ENCODE assay signal across 8 cellular contexts in the genomic region with DNA sequence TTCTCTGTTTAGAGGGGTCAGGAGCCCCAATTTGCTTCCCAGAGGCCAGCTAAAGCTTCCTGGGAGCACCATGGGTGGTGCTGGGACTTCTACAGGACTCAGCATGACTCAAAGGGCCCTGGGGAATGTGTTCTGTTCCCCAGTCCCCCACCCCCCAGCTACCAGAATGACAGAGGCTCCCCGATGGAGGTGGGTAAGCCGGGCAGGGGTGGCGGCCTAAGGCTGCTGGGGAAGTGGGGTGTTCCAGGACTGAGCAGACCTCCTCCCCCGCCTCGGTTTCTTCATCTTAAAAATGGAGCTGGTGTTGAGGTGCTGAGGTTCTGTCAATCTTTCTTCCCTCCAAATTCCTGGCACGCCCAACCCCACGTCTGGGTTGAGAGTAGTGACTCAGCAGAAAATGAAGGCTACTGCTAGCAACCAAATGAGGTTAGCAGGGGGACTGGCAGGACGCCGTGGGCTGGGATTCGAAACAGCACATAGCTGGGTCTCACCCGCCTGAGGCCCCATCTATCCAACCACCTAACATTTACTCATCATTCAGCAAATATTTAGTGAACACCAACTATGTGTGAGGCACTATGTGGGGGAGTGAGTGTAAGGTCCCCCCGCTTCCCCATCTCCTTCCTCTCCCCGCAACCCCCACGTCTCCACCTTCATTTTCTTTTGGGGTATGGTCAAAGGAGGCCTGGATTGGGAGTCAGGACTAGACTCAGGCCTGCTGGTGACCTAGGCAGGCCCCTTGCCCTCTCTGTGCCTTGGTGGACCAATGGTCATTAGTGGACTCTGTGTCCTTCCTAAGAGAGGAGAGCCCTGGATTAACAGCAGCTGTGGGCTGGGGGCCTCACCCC. TPM values are rescaled to one million over a fixed set of nuclear protein-coding genes. Genes with fewer than 3 reads are reported as not detected.
DNase-seq lines count a peak whose midpoint lies in the region; ATAC-seq lines count a peak whose summit lies in the region.

No MANE protein-coding gene starts in this region.

- peak overlapping the region; percentile 53 for H3K27ac Mint-ChIP-seq in activated T-helper 2 cell treated with anti-CD3 and anti-CD28 coated beads, Interferon-gamma antibody, Interleukin-2, Interleukin-4, amounts not matched to agents 10 μg/mL and 5 μg/mL and 100 μg/mL, durations not matched to agents 14 hours and 24 hours and 36 hours

- peaks cover 22% of the 10 kb centered on the region for H3K27me3 Mint-ChIP-seq in activated T-helper 2 cell treated with anti-CD3 and anti-CD28 coated beads, Interferon-gamma antibody, Interleukin-2, Interleukin-4, amounts not matched to agents 10 μg/mL and 5 μg/mL and 100 μg/mL, durations not matched to agents 14 hours and 24 hours and 36 hours (ENCODE audit: low read depth)

- H3K36me3 Mint-ChIP-seq in activated T-helper 2 cell treated with anti-CD3 and anti-CD28 coated beads, Interferon-gamma antibody, Interleukin-2, Interleukin-4, amounts not matched to agents 10 μg/mL and 5 μg/mL and 100 μg/mL, durations not matched to agents 14 hours and 24 hours and 36 hours (ENCODE audit: low read depth) = peaks cover 6% of the 10 kb centered on the region

- H3K4me3 ChIP-seq in skin epidermis = no peak overlapping the region

- peaks cover 22% of the 10 kb centered on the region for H3K4me1 Mint-ChIP-seq in activated T-helper 2 cell treated with anti-CD3 and anti-CD28 coated beads, Interferon-gamma antibody, Interleukin-2, Interleukin-4, amounts not matched to agents 10 μg/mL and 5 μg/mL and 100 μg/mL, durations not matched to agents 14 hours and 24 hours and 36 hours (ENCODE audit: low read depth)

- H3K9me3 Mint-ChIP-seq in activated T-helper 2 cell treated with anti-CD3 and anti-CD28 coated beads, Interferon-gamma antibody, Interleukin-2, Interleukin-4, amounts not matched to agents 10 μg/mL and 5 μg/mL and 100 μg/mL, durations not matched to agents 14 hours and 24 hours and 36 hours = peaks cover 7% of the 10 kb centered on the region

- intact Hi-C loops in activated T-helper 2 cell treated with anti-CD3 and anti-CD28 coated beads, Interferon-gamma antibody, Interleukin-2, Interleukin-4, amounts not matched to agents 10 μg/mL and 5 μg/mL and 100 μg/mL, durations not matched to agents 14 hours and 24 hours and 36 hours (cut with micrococcal nuclease) = no loop called here
- intact Hi-C loops in left ventricle myocardium superior (cut with micrococcal nuclease) = no loop called here

- peak overlapping the region in 18 of 21 experiments; percentile 9 to 88 (median 69) for H3K27ac ChIP-seq in skin epidermis

- DNase-seq in stimulated activated naive CD4-positive, alpha-beta T cell treated with Interleukin-2 at 50 U/mL for 16 hours (lab: John Stamatoyannopoulos, UW) = peak; percentile 12
- DNase-seq in stimulated activated naive CD4-positive, alpha-beta T cell (lab: John Stamatoyannopoulos, UW) = no peak
- no peak for DNase-seq in activated T-helper 2 cell treated with anti-CD3 and anti-CD28 coated beads, Interferon-gamma antibody, Interleukin-2, Interleukin-4, amounts not matched to agents 10 μg/mL and 5 μg/mL and 100 μg/mL, durations not matched to agents 14 hours and 24 hours and 36 hours (ENCODE audit: low spot score)
- DNase-seq in left ventricle myocardium superior (peak; percentile 73), COR-L47 (lab: John Stamatoyannopoulos, UW) (no peak), NCI-H526 treated with DMSO at 0.1 percent for 48 hours (lab: John Stamatoyannopoulos, UW) (no peak)
- no peak for DNase-seq in activated CD4-positive, alpha-beta T cell treated with anti-CD3 and anti-CD28 coated beads, Interleukin-2, amount 50 U/mL, for 1 hour

- ATAC-seq in left ventricle myocardium superior = peak; percentile 39

- no peak overlapping the region for H3K4me3 Mint-ChIP-seq in activated T-helper 2 cell treated with anti-CD3 and anti-CD28 coated beads, Interferon-gamma antibody, Interleukin-2, Interleukin-4, amounts not matched to agents 10 μg/mL and 5 μg/mL and 100 μg/mL, durations not matched to agents 14 hours and 24 hours and 36 hours (ENCODE audit: low read depth)

RNA-seq across cellular contexts. Expression of a gene that starts 50.2 kb away (rescaled TPM):
- total RNA-seq in activated T-helper 2 cell treated with anti-CD3 and anti-CD28 coated beads, Interferon-gamma antibody, Interleukin-2, Interleukin-4, amounts not matched to agents 10 μg/mL and 5 μg/mL and 100 μg/mL, durations not matched to agents 14 hours and 24 hours and 36 hours = not detected in 2 replicates
- not detected for total RNA-seq in left ventricle myocardium superior

RNA-seq across cellular contexts. Expression of a gene that starts 55.3 kb away (rescaled TPM):
- 58.4 and 61.5 TPM in 2 replicates for total RNA-seq in activated T-helper 2 cell treated with anti-CD3 and anti-CD28 coated beads, Interferon-gamma antibody, Interleukin-2, Interleukin-4, amounts not matched to agents 10 μg/mL and 5 μg/mL and 100 μg/mL, durations not matched to agents 14 hours and 24 hours and 36 hours
- 66.5 TPM for total RNA-seq in left ventricle myocardium superior

Comparison
In these comparisons a context has a peak if more than half of its experiments do, and no peak if none do; other contexts are left out.
1. DNase-seq: peak in stimulated activated naive CD4-positive, alpha-beta T cell treated with Interleukin-2 at 50 U/mL for 16 hours (single experiment) and left ventricle myocardium superior (single experiment); none in stimulated activated naive CD4-positive, alpha-beta T cell (0 of 6), activated T-helper 2 cell treated with anti-CD3 and anti-CD28 coated beads, Interferon-gamma antibody, Interleukin-2, Interleukin-4, amounts not matched to agents 10 μg/mL and 5 μg/mL and 100 μg/mL, durations not matched to agents 14 hours and 24 hours and 36 hours (single experiment), COR-L47 (single experiment), NCI-H526 treated with DMSO at 0.1 percent for 48 hours (single experiment) and activated CD4-positive, alpha-beta T cell treated with anti-CD3 and anti-CD28 coated beads, Interleukin-2, amount 50 U/mL, for 1 hour (single experiment).